ENCODE assay signal across 4 cellular contexts in the genomic region with DNA sequence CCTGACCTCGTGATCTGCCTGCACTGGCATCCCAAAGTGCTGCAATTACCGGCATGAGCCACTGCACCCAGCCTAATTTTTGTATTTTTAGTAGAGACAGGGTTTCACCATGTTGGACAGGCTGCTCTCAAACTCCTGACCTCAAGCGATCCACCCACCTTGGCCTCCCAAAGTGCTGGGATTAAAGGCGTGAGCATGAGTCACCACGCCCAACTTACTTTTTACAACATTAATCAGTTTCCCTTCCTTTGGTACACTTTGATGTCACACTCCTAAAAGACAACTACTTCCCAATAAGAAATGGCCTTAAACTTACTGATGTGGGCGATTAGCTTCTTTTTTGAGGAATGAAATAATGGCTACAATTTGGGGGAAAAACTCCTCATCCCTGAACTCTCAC. TPM values are rescaled to one million over a fixed set of nuclear protein-coding genes. Genes with fewer than 3 reads are reported as not detected.
"Had no signal": no experiment of that assay in that cellular context is flagged by ENCODE, and none has a peak within 500 bp of the region (broad histone marks: within the 10 kb centered on the region; RNA-seq: fewer than 3 reads in every experiment).

No MANE protein-coding gene starts in this region.

RNA-seq across cellular contexts. Expression of gene ESAM, which starts 8.9 kb away (rescaled TPM):
- total RNA-seq: bronchial epithelial cell had no signal

RNA-seq across cellular contexts. Expression of gene VSIG2, which starts 18.9 kb away (rescaled TPM):
- total RNA-seq: activated CD8-positive, alpha-beta T cell treated with anti-CD3 and anti-CD28 coated beads, Interleukin-2, amount 10 ng/mL, durations not matched to agents 7 days and 5 days; chondrocyte; T-helper 1 cell treated with Interleukin-12 subunit alpha and Interleukin-12 subunit beta and Interleukin-4 antibody, amounts not matched to agents 30 ng/mL and 1 ng/mL, for 36 hours had no signal

RNA-seq across cellular contexts. Expression of gene NRGN, which starts 31.2 kb away (rescaled TPM):
- total RNA-seq: bronchial epithelial cell had no signal
